Comparison of ENCODE assay signal across 9 cellular contexts in the genomic region with DNA sequence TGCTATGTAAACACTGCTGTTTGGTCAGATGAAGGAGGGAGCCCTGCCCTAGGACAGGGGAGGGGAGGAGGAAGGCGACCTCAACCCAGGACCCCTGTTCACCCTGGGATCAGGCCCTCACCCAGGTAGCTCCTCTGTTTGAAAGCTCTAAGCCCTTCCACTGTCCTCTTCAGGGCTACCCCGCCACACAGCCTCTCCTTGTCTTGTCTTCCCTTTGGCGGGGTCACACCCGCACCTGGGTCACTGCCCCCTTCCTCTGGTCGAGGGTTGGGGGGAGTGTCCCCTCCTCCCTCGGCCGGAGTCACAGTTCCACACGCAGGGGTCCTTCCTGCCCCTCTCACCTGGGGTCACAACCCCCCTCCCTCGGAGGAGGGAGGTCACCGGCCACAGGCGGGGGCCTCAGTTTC. TPM values are rescaled to one million over a fixed set of nuclear protein-coding genes. Genes with fewer than 3 reads are reported as not detected.
DNase-seq lines count a peak whose midpoint lies in the region; ATAC-seq, FAIRE-seq and TF ChIP-seq lines count a peak whose summit lies in the region.
"Had no signal": no experiment of that assay in that cellular context is flagged by ENCODE, and none has a peak within 500 bp of the region (broad histone marks: within the 10 kb centered on the region; RNA-seq: fewer than 3 reads in every experiment).

No MANE protein-coding gene starts in this region.

- FAIRE-seq in urothelium cell line (lab: Jason Lieb, UNC) = no peak
- no peak for FAIRE-seq in H54 (lab: Jason Lieb, UNC)

- no peaks in the 10 kb centered on the region for H3K36me3 ChIP-seq in breast epithelium
- peaks cover 7 to 11% of the 10 kb centered on the region in 2 experiments for H3K36me3 ChIP-seq in mesenchymal stem cell (ENCODE audit: control insufficient read depth in 1 of 2, insufficient read depth in 2 of 2, low read depth in 1 of 2, low read length in 2 of 2)

- 13% methylated on average over 10 of the region's 11 CpGs for WGBS in mesenchymal stem cell

- peak overlapping the region in 1 of 2 experiments; percentile 45 for H2BK12ac ChIP-seq in mesenchymal stem cell (ENCODE audit: low read length in 2 of 2)

- H3K4ac ChIP-seq in mesenchymal stem cell (ENCODE audit: low read depth in 1 of 2, low read length in 2 of 2) = peak overlapping the region; percentile 54 to 83

- H3K9ac ChIP-seq in mesenchymal stem cell (ENCODE audit: low read length) = peak overlapping the region; percentile 93

- no peak for TF ChIP-seq POLR2A in breast epithelium (IDR thresholded peaks at IDR 0.05)
- no peak for TF ChIP-seq POLR2A in H54 (IDR thresholded peaks at IDR 0.05; ENCODE audit: low read depth, low read length)

- peak overlapping the region; percentile 81 to 84 for H3K18ac ChIP-seq in mesenchymal stem cell (ENCODE audit: low read depth in 1 of 2, low read length in 2 of 2)

- H3K27ac ChIP-seq in breast epithelium (peak overlapping the region; percentile 84 to 92), mesenchymal stem cell (ENCODE audit: low read length, poor library complexity, severe bottlenecking) (no peak overlapping the region)

- H2AK5ac ChIP-seq in mesenchymal stem cell (ENCODE audit: low read length, severe bottlenecking) = no peak overlapping the region

- H2AFZ ChIP-seq in mesenchymal stem cell (ENCODE audit: low read depth, low read length) = peak overlapping the region; percentile 66

- TF ChIP-seq CTCF in GM12864 (IDR thresholded peaks at IDR 0.05; ENCODE audit: low read depth, low read length, missing control alignments) (no peak), breast epithelium (IDR thresholded peaks at IDR 0.05) (no peak)

- H3K4me2 ChIP-seq in mesenchymal stem cell (ENCODE audit: low read length, poor library complexity, severe bottlenecking) = peak overlapping the region; percentile 90

- no peak overlapping the region for H2BK15ac ChIP-seq in mesenchymal stem cell (ENCODE audit: low read depth, poor library complexity, severe bottlenecking)

- peak; percentile 12 for ATAC-seq in HG03571 (IDR thresholded peaks at IDR 0.05; ENCODE audit: unreplicated experiment)

- H4K91ac ChIP-seq in mesenchymal stem cell (ENCODE audit: low read length) = peak overlapping the region; percentile 22

- H2BK5ac ChIP-seq in mesenchymal stem cell (ENCODE audit: low read depth, low read length, poor library complexity, severe bottlenecking) = no peak overlapping the region

- peak overlapping the region; percentile 97 for H4K8ac ChIP-seq in mesenchymal stem cell (ENCODE audit: low read length)

- intact Hi-C loops in breast epithelium (cut with DNase I; ENCODE audit: low total_unique reads) = no loop called here

- no peak overlapping the region for H2BK120ac ChIP-seq in mesenchymal stem cell (ENCODE audit: low read depth, low read length)

- DNase-seq in GM12864 (ENCODE audit: low read depth) (no peak), breast epithelium (ENCODE audit: low spot score in 2 of 2) (no peak), mesenchymal stem cell (no peak), GDM1 (lab: John Stamatoyannopoulos, UW) (no peak), urothelium cell line (ENCODE audit: low spot score) (no peak), H54 (ENCODE audit: insufficient read length, low spot score) (no peak)
- no peak for DNase-seq in activated effector memory CD4-positive, alpha-beta T cell treated with anti-CD3 and anti-CD28 coated beads, Interleukin-2, amount 50 U/mL, for 16 hours

- peak overlapping the region in 1 of 2 experiments; percentile 73 for H3K23ac ChIP-seq in mesenchymal stem cell (ENCODE audit: low read length in 2 of 2)

- H3K4me1 ChIP-seq in breast epithelium (no peaks in the 10 kb centered on the region), mesenchymal stem cell (ENCODE audit: control insufficient read depth, insufficient read depth, low read depth, low read length) (peaks cover 8% of the 10 kb centered on the region)

- H3K14ac ChIP-seq in mesenchymal stem cell (ENCODE audit: low read length in 2 of 2) = peak overlapping the region in 1 of 2 experiments; percentile 97

- peaks cover 19% of the 10 kb centered on the region for H3K79me1 ChIP-seq in mesenchymal stem cell (replicated peaks; ENCODE audit: low read length, poor library complexity, severe bottlenecking)

- H3K9me3 ChIP-seq in breast epithelium (no peaks in the 10 kb centered on the region), mesenchymal stem cell (ENCODE audit: control insufficient read depth, low read length) (no peaks in the 10 kb centered on the region)

- peak overlapping the region; percentile 99 for H3K4me3 ChIP-seq in GM12864 (ENCODE audit: low read depth, low read length)
- H3K4me3 ChIP-seq in breast epithelium = peak overlapping the region; percentile 70 to 97 (median 90)
- H3K4me3 ChIP-seq in mesenchymal stem cell (ENCODE audit: insufficient read depth in 1 of 2, low read depth in 1 of 2, low read length in 2 of 2) = peak overlapping the region; percentile 78 to 95

- H3K27me3 ChIP-seq in breast epithelium (no peaks in the 10 kb centered on the region), mesenchymal stem cell (ENCODE audit: control insufficient read depth in 1 of 2, insufficient read depth in 1 of 2, low read length in 2 of 2) (no peaks in the 10 kb centered on the region)

RNA-seq across cellular contexts. Expression of a gene that starts 0.5 kb away (rescaled TPM):
- total RNA-seq in breast epithelium = 100 to 1,000 TPM; 130 to 139 (median 137) TPM
- polyA plus RNA-seq in mesenchymal stem cell (2013, experiment 1 of 2) = 55.4 TPM
- 56.2 TPM for polyA plus RNA-seq in mesenchymal stem cell (2013, experiment 2 of 2)

RNA-seq across cellular contexts. Expression of a gene that starts 12.0 kb away (rescaled TPM):
- total RNA-seq in breast epithelium = 100 to 1,000 TPM in 2 of 3 donors, 10 to 100 TPM in 1; 94.1 to 117 (median 114) TPM
- 44.3 TPM for polyA plus RNA-seq in mesenchymal stem cell (2013, experiment 1 of 2)
- polyA plus RNA-seq in mesenchymal stem cell (2013, experiment 2 of 2) = 44.0 TPM

RNA-seq across cellular contexts. Expression of a gene that starts 13.8 kb away (rescaled TPM):
- 10 to 100 TPM; 26.6 to 31.5 (median 26.9) TPM for total RNA-seq in breast epithelium
- 8.3 TPM for polyA plus RNA-seq in mesenchymal stem cell (2013, experiment 1 of 2)
- polyA plus RNA-seq in mesenchymal stem cell (2013, experiment 2 of 2) = 8.3 TPM

RNA-seq across cellular contexts. Expression of a gene that starts 13.9 kb away (rescaled TPM):
- 10 to 100 TPM; 49.0 to 59.7 (median 49.2) TPM for total RNA-seq in breast epithelium
- polyA plus RNA-seq in mesenchymal stem cell (2013, experiment 1 of 2) = 76.5 TPM
- polyA plus RNA-seq in mesenchymal stem cell (2013, experiment 2 of 2) = 83.4 TPM

RNA-seq across cellular contexts. Expression of a gene that starts 21.5 kb away (rescaled TPM):
- total RNA-seq in breast epithelium = 10 to 100 TPM in 1 of 3 donors, not detected in 2; 11.2 TPM
- not detected for polyA plus RNA-seq in mesenchymal stem cell (2013, experiment 1 of 2)
- polyA plus RNA-seq in mesenchymal stem cell (2013, experiment 2 of 2) = not detected
- total RNA-seq: M059J had no signal
